ENCODE assay signal across 9 cellular contexts in the genomic region with DNA sequence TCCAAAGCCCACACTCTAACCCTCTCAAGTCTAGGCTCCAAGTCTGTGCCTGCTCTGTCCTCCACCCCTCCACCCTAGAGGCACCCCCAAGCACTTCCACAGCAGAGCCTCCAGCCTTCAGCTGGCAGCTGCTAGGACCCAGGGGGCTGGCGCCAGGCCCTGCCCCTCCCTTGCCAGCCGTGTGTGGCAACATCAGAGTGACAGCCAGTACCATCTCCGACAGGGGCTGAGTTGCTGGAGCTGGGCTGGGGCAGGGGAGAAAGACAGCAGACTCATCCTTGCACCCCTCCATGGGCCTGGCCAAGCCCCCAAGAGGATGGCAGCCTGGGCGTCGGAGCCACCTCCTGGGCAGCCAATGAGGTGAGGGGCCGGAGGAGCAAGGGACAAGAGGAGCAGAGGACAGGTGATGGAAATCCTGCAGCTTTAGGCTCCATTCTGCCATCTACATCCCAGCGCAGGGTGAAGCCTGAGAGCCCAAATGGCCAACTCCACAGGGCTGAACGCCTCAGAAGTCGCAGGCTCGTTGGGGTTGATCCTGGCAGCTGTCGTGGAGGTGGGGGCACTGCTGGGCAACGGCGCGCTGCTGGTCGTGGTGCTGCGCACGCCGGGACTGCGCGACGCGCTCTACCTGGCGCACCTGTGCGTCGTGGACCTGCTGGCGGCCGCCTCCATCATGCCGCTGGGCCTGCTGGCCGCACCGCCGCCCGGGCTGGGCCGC. TPM values are rescaled to one million over a fixed set of nuclear protein-coding genes. Genes with fewer than 3 reads are reported as not detected.
DNase-seq lines count a peak whose midpoint lies in the region; ATAC-seq and TF ChIP-seq lines count a peak whose summit lies in the region.
"Had no signal": no experiment of that assay in that cellular context is flagged by ENCODE, and none has a peak within 500 bp of the region (broad histone marks: within the 10 kb centered on the region; RNA-seq: fewer than 3 reads in every experiment).

TSS of gene GPR62 (plus strand) at position 207 of the 718 bp plus-strand sequence. CDS start at position 479, 272 bp downstream.

- no peak for TF ChIP-seq CTCF in CD4-positive, alpha-beta T cell (IDR thresholded peaks at IDR 0.05)
- no peak for TF ChIP-seq CTCF in right atrium auricular region (IDR thresholded peaks at IDR 0.05)

- peaks cover 6% of the 10 kb centered on the region for H3K4me1 Mint-ChIP-seq in CD4-positive, alpha-beta T cell (ENCODE audit: low read depth)

- peaks cover 31% of the 10 kb centered on the region for H3K36me3 ChIP-seq in right atrium auricular region
- H3K36me3 ChIP-seq in trophoblast cell (ENCODE audit: control insufficient read depth in 1 of 2, insufficient read depth in 2 of 2, low read length in 2 of 2) = peaks cover 16 to 27% of the 10 kb centered on the region in 2 experiments
- H3K36me3 ChIP-seq: neutrophil had no signal

- peak within 1 kb of the TSS; percentile 18 to 48 for H3K4me3 ChIP-seq in right atrium auricular region
- H3K4me3 ChIP-seq in trophoblast cell (ENCODE audit: low read depth, low read length) = peak within 1 kb of the TSS; percentile 52

- peaks cover 33% of the 10 kb centered on the region for H3K27me3 Mint-ChIP-seq in CD4-positive, alpha-beta T cell

- no peaks in the 10 kb centered on the region for H3K79me2 ChIP-seq in trophoblast cell (ENCODE audit: control insufficient read depth, insufficient read depth, low read length, poor library complexity)

- no peak within 1 kb of the TSS for H3K18ac ChIP-seq in trophoblast cell (ENCODE audit: low read length)

- H3K79me1 ChIP-seq in trophoblast cell (ENCODE audit: low read length) = no peaks in the 10 kb centered on the region

- no peak within 1 kb of the TSS for H2BK5ac ChIP-seq in trophoblast cell (ENCODE audit: low read depth, low read length, poor library complexity)

- peak within 1 kb of the TSS; percentile 56 for H3K4me3 Mint-ChIP-seq in CD4-positive, alpha-beta T cell

- DNase-seq in CD4-positive, alpha-beta T cell = no peak
- DNase-seq in right atrium auricular region (ENCODE audit: low spot score) (no peak), trophoblast cell (no peak), NCI-H226 (no peak), DMS53 (lab: John Stamatoyannopoulos, UW) (no peak), HPDE6-E6E7 (ENCODE audit: extremely low spot score) (no peak), GM19240 (ENCODE audit: insufficient read length, low spot score) (no peak)

- no peak within 1 kb of the TSS for H4K12ac ChIP-seq in trophoblast cell (ENCODE audit: low read depth, low read length)

- H3K27ac Mint-ChIP-seq in CD4-positive, alpha-beta T cell = no peak within 1 kb of the TSS

- no peak within 1 kb of the TSS for H3K4ac ChIP-seq in trophoblast cell (ENCODE audit: low read depth, low read length)

- peak within 1 kb of the TSS; percentile 40 for H4K8ac ChIP-seq in trophoblast cell (ENCODE audit: low read depth, low read length)

- H4K91ac ChIP-seq in trophoblast cell (ENCODE audit: low read depth, low read length) = no peak within 1 kb of the TSS

- no peak within 1 kb of the TSS for H3K27ac ChIP-seq in CD4-positive, alpha-beta T cell (ENCODE audit: low read depth, low read length)
- H3K27ac ChIP-seq in right atrium auricular region (peak within 1 kb of the TSS; percentile 71 to 76), trophoblast cell (ENCODE audit: low read depth, low read length) (no peak within 1 kb of the TSS)
- H3K27ac ChIP-seq: neutrophil had no signal

- H3K23ac ChIP-seq in trophoblast cell (ENCODE audit: low read length) = no peak within 1 kb of the TSS

- CTCF ChIA-PET in CD4-positive, alpha-beta T cell (lab: Charles Lee) = interaction anchor here (3.9 kb wide), 1 partner anchor 18 kb away, joined by 11 read pairs; the partner anchor contains the start of gene ABHD14B

- H3K14ac ChIP-seq in trophoblast cell (ENCODE audit: low read length) = no peak within 1 kb of the TSS

- WGBS in trophoblast cell (ENCODE audit: extremely low coverage, insufficient coverage, insufficient read length) = no CpG with 5 or more reads among the region's 33 CpGs

- peak within 1 kb of the TSS; percentile 52 for H3K9ac ChIP-seq in trophoblast cell (ENCODE audit: low read length)

- no peaks in the 10 kb centered on the region for H3K9me3 Mint-ChIP-seq in CD4-positive, alpha-beta T cell

- H3K27me3 ChIP-seq in CD4-positive, alpha-beta T cell (ENCODE audit: control insufficient read depth, insufficient read depth, low read length) = peaks cover 28% of the 10 kb centered on the region
- no peaks in the 10 kb centered on the region for H3K27me3 ChIP-seq in right atrium auricular region
- H3K27me3 ChIP-seq in trophoblast cell (ENCODE audit: insufficient read depth, low read length) = peaks cover 28% of the 10 kb centered on the region

- peak within 1 kb of the TSS; percentile 84 for H3K4me2 ChIP-seq in trophoblast cell (ENCODE audit: low read length)

- H3K4me1 ChIP-seq in right atrium auricular region (peaks cover 0 to 19% of the 10 kb centered on the region in 2 donors), trophoblast cell (ENCODE audit: control insufficient read depth in 1 of 2, insufficient read depth in 2 of 2, low read length in 2 of 2) (peaks cover 7 to 17% of the 10 kb centered on the region in 2 experiments)

- intact Hi-C loops in CD4-positive, alpha-beta T cell (cut with DNase I, micrococcal nuclease) = no loop called here

- H2BK12ac ChIP-seq in trophoblast cell (ENCODE audit: low read length) = no peak within 1 kb of the TSS

- POLR2A ChIA-PET in CD4-positive, alpha-beta T cell (lab: Charles Lee) = interaction anchor here (0.8 kb wide), 1 partner anchor 18 kb away, joined by 3 read pairs; the partner anchor contains the start of gene ABHD14B

- no peak within 1 kb of the TSS for H2BK120ac ChIP-seq in trophoblast cell (ENCODE audit: insufficient read depth, low read length, poor library complexity)

- H2AK5ac ChIP-seq in trophoblast cell (ENCODE audit: low read length) = no peak within 1 kb of the TSS

- H3K9me3 ChIP-seq in CD4-positive, alpha-beta T cell (ENCODE audit: control insufficient read depth, low read length) = no peaks in the 10 kb centered on the region
- H3K9me3 ChIP-seq in right atrium auricular region (no peaks in the 10 kb centered on the region), trophoblast cell (ENCODE audit: insufficient read depth, low read depth, low read length) (peaks cover 3% of the 10 kb centered on the region)
- H3K9me3 ChIP-seq: neutrophil had no signal

- H2AFZ ChIP-seq in trophoblast cell (ENCODE audit: insufficient read depth, low read length, poor library complexity) = peak within 1 kb of the TSS; percentile 4

- ATAC-seq in CD4-positive, alpha-beta T cell (ENCODE audit: poor library complexity) = no peak
- peak; percentile 3; the same call in 2 of the 3 replicates for ATAC-seq in SK-N-SH treated with all-trans-retinoic acid at 6 μM for 48 hours

- peaks cover 4% of the 10 kb centered on the region for H3K36me3 Mint-ChIP-seq in CD4-positive, alpha-beta T cell (ENCODE audit: low read depth)

TF ChIP-seq in SK-N-SH treated with all-trans-retinoic acid at 6 μM for 48 hours, 23 proteins besides CTCF, POLR2A, EP300 and RAD21 (continues in another document):
- TF ChIP-seq GLIS3 (CRISPR knock-in tag; IDR thresholded peaks at IDR 0.05) (no peak), SNAI2 (CRISPR knock-in tag; IDR thresholded peaks at IDR 0.05) (no peak), ISL1 (CRISPR knock-in tag; IDR thresholded peaks at IDR 0.05) (no peak), CSRNP3 (CRISPR knock-in tag; IDR thresholded peaks at IDR 0.05) (no peak), TSHZ2 (CRISPR knock-in tag; IDR thresholded peaks at IDR 0.05) (no peak)

RNA-seq across cellular contexts. Expression of gene GPR62, which starts in this region (rescaled TPM):
- total RNA-seq in CD4-positive, alpha-beta T cell = not detected
- total RNA-seq in right atrium auricular region = under 1 TPM; 0.12 to 0.82 TPM
- polyA plus RNA-seq in trophoblast cell (2013) = 0.01 TPM in 1 of 2 replicates, not detected in the other

Comparison
In these comparisons a context has a peak if more than half of its experiments do, and no peak if none do; other contexts are left out.
1. H3K27ac ChIP-seq: peak in right atrium auricular region (2 of 2); none in CD4-positive, alpha-beta T cell (single experiment) and trophoblast cell (single experiment).